ENCODE assay signal across 18 cellular contexts in genomic region chr20:40781340-40781916, GRCh38.
"Had no signal": no experiment of that assay in that cellular context is flagged by ENCODE, and none has a peak within 500 bp of the region (broad histone marks: within the 10 kb centered on the region; RNA-seq: fewer than 3 reads in every experiment).

No MANE protein-coding gene starts in this region.

- DNase-seq: activated CD4-positive, alpha-beta T cell treated with anti-CD3 and anti-CD28 coated beads, Interleukin-2, amount 50 U/mL, for 1 hour; activated CD8-positive, alpha-beta memory T cell treated with anti-CD3 and anti-CD28 coated beads for 24 hours; activated gamma-delta T cell treated with Interleukin-2 at 50 U/mL for 16 hours; cortex of kidney; effector CD8-positive, alpha-beta T cell; glutamatergic neuron; hypothalamus; kidney; left ventricle myocardium inferior; mucosa of descending colon; naive thymus-derived CD8-positive, alpha-beta T cell; right cardiac atrium; stimulated activated CD4-positive, alpha-beta T cell treated with anti-CD3 and anti-CD28 coated beads, Interleukin-4, amount 100 ng/mL, for 24 hours; stimulated activated naive CD4-positive, alpha-beta T cell; T-helper 9 cell had no signal

- FAIRE-seq: kidney had no signal

- H3K4me1 ChIP-seq: foreskin keratinocyte, left ventricle myocardium inferior had no signal

- H3K27ac ChIP-seq: foreskin keratinocyte, left ventricle myocardium inferior, skin epidermis had no signal

- H3K4me3 ChIP-seq: left ventricle myocardium inferior, mucosa of descending colon, skin epidermis had no signal

- H3K9me3 ChIP-seq: left ventricle myocardium inferior, mucosa of descending colon had no signal

- H3K36me3 ChIP-seq: left ventricle myocardium inferior had no signal

- ATAC-seq: activated CD4-positive, CD25-positive, alpha-beta regulatory T cell treated with anti-CD3 and anti-CD28 coated beads, Interleukin-2, amount 50 U/mL, for 24 hours; foreskin keratinocyte; mucosa of descending colon; naive thymus-derived CD8-positive, alpha-beta T cell had no signal
